ENCODE assay signal across 8 cellular contexts in the genomic region with DNA sequence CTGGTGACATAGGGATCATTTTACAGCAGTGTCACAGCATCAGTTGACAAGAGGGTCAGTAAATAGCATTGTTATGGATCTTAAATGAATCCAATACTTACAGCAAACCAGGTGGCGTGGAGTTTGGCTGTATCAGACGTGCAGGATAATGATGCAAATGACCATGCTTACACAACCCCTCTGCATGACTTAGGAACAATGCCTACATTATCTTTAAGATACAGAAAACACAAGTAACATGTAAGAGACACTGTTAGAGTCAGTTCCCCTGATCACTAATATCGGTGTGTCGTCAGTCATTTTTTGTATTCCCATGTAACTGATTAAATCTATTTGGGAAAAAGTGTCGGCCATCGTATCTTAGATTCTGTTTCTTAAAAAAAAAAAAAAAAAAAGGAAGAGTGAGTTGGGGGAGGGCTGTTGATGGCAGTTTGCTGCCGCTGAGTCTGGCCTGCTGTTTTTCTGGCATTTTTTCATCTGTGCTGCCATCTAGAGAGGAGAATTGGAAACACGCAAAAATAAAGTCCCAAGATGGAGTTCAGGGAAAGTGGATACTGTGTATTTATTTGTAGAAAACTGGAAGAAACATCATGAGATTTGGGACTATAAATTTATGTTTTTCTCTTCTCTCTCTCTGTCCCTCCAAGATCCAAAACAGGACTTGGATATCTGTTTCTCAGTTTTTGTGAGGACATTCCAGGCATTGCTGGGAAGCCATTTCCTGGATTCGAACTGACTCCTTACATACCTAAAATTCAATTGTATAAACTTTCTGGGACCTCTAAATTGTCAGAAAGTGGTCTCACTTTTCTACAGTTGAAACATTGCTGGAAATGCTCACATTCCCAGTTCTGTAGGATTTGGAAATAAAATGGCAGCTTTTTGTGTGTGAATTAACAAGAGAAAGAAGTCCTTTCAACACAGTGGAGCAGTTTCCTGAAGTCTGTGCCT.
DNase-seq lines count a peak whose midpoint lies in the region; ATAC-seq and TF ChIP-seq lines count a peak whose summit lies in the region.

No MANE protein-coding gene starts in this region.

- DNase-seq in ELR (ENCODE audit: low read depth), result peak; percentile 77
- peak; percentile 29 for DNase-seq in HuH-7 (ENCODE audit: low spot score)
- peak; percentile 41 to 72 (median 65) for DNase-seq in adrenal gland
- DNase-seq in left ventricle myocardium superior, result peak; percentile 38
- DNase-seq in prostate gland (ENCODE audit: low spot score), result peak; percentile 47

- no peak overlapping the region for H3K9ac ChIP-seq in OCI-LY1 (ENCODE audit: low read length)

- peak overlapping the region; percentile 44; the same call in 1 of the 2 replicates for H2AFZ ChIP-seq in OCI-LY1 (ENCODE audit: low read length)

- H3K36me3 ChIP-seq in OCI-LY1 (ENCODE audit: insufficient read depth, low read length) (no peaks in the 10 kb centered on the region), adrenal gland (replicated peaks in 1 of 2) (no peaks in the 10 kb centered on the region), prostate gland (no peaks in the 10 kb centered on the region)

- no peaks in the 10 kb centered on the region for H3K9me2 ChIP-seq in OCI-LY1 (ENCODE audit: low read depth, low read length)

- TF ChIP-seq POLR2A in adrenal gland (IDR thresholded peaks at IDR 0.05) (no peak), prostate gland (IDR thresholded peaks at IDR 0.05) (no peak)

- H3K9me3 ChIP-seq in OCI-LY1 (ENCODE audit: low read length) (no peaks in the 10 kb centered on the region), adrenal gland (replicated peaks in 1 of 3) (no peaks in the 10 kb centered on the region), prostate gland (no peaks in the 10 kb centered on the region)

- intact Hi-C loops in adrenal gland (cut with DNase I), result loop anchor here (5.0 to 10.0 kb wide), 5 partner anchors 82 to 432 kb away; no protein-coding TSS in a partner anchor
- intact Hi-C loops in left ventricle myocardium superior (cut with micrococcal nuclease), result loop anchor here (5.0 kb wide), 3 partner anchors 60 to 425 kb away; no protein-coding TSS in a partner anchor
- intact Hi-C loops in prostate gland (cut with DNase I), result loop anchor here (2.0 to 10.0 kb wide), 4 partner anchors 70 to 272 kb away; partner anchors contain the start of gene HNRNPA3

- no peaks in the 10 kb centered on the region for H4K20me1 ChIP-seq in OCI-LY1 (ENCODE audit: insufficient read depth, low read length)

- H3F3A ChIP-seq in OCI-LY1 (ENCODE audit: insufficient read depth, low read length), result no peaks in the 10 kb centered on the region

- 20 to 24% (median 22%) methylated on average over 9 of the region's 9 CpGs for WGBS in adrenal gland, 4 donors
- WGBS in prostate gland, result 14% methylated on average over 9 of the region's 9 CpGs

- no peaks in the 10 kb centered on the region for H3K79me2 ChIP-seq in OCI-LY1 (ENCODE audit: insufficient read depth, low read length)

- H3K4me3 ChIP-seq in OCI-LY1 (ENCODE audit: low read depth, low read length, poor library complexity, severe bottlenecking) (no peak overlapping the region), adrenal gland (no peak overlapping the region), prostate gland (no peak overlapping the region)

- H3K27ac ChIP-seq in OCI-LY1 (ENCODE audit: low read depth, low read length, poor library complexity, severe bottlenecking) (no peak overlapping the region), adrenal gland (peak overlapping the region in 4 of 5 donors; percentile 17 to 55 (median 32)), prostate gland (no peak overlapping the region)

- no peak overlapping the region for H3K4me2 ChIP-seq in OCI-LY1 (ENCODE audit: low read length)

- ATAC-seq in GM21526 (IDR thresholded peaks at IDR 0.05; ENCODE audit: low FRiP score, unreplicated experiment) (peak; percentile 77), left ventricle myocardium superior (peak; percentile 90), GM21367 (IDR thresholded peaks at IDR 0.05; ENCODE audit: unreplicated experiment) (no peak)

- H3K4me1 ChIP-seq in OCI-LY1 (ENCODE audit: insufficient read depth, low read length, severe bottlenecking) (peaks cover 9% of the 10 kb centered on the region), adrenal gland (replicated peaks in 1 of 2) (peaks cover 0 to 5% of the 10 kb centered on the region in 2 donors), prostate gland (replicated peaks) (no peaks in the 10 kb centered on the region)

- H3K27me3 ChIP-seq in OCI-LY1 (ENCODE audit: insufficient read depth, low read length) (no peaks in the 10 kb centered on the region), adrenal gland (no peaks in the 10 kb centered on the region), prostate gland (replicated peaks; ENCODE audit: insufficient read depth) (no peaks in the 10 kb centered on the region)

- TF ChIP-seq CTCF in OCI-LY1 (IDR thresholded peaks at IDR 0.05; ENCODE audit: low read length) (peak; percentile 67), adrenal gland (IDR thresholded peaks at IDR 0.05) (peak; percentile 22 to 90 (median 70)), prostate gland (IDR thresholded peaks at IDR 0.05) (peak; percentile 30 to 76 (median 66))

Comparison
In these comparisons a context has a peak if more than half of its experiments do, and no peak if none do; other contexts are left out.
1. H3K27ac ChIP-seq: peak in adrenal gland (4 of 5); none in OCI-LY1 (single experiment) and prostate gland (0 of 2).
2. Peak in every context shown above with its lines, with median percentiles within 50 percentile points of each other: DNase-seq and CTCF ChIP-seq.